21 cellular contexts compared by ENCODE assay signal in the genomic region with DNA sequence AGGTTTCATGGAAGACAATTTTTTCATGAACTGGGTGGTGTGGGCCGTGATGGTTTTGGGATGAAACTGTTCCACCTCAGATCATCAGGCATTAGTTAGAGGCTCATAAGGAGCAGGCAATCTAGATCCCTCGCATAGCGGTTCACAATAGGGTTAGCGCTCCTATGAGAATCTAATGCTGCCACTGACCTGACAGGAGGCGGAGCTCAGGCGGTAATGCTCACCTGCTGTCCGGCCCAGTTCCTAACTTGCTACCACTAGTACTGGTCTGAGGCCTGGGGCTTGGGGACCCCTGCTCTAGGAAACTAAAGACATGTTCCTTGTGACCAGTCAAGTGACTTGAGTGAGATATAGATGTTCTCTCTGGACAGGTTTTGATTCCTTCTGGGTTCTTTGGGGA. TPM values are rescaled to one million over a fixed set of nuclear protein-coding genes. Genes with fewer than 3 reads are reported as not detected.
DNase-seq lines count a peak whose midpoint lies in the region; ATAC-seq, FAIRE-seq and TF ChIP-seq lines count a peak whose summit lies in the region.
"Had no signal": no experiment of that assay in that cellular context is flagged by ENCODE, and none has a peak within 500 bp of the region (broad histone marks: within the 10 kb centered on the region; RNA-seq: fewer than 3 reads in every experiment).

No MANE protein-coding gene starts in this region.

- H4K20me1 ChIP-seq in HepG2 (ENCODE audit: insufficient read depth, low read length), result no peaks in the 10 kb centered on the region
- H4K20me1 ChIP-seq in H1 (replicated peaks in 1 of 2; ENCODE audit: control insufficient read depth in 1 of 2, insufficient read depth in 2 of 2, low read length in 2 of 2), result no peaks in the 10 kb centered on the region
- H4K20me1 ChIP-seq: BLaER1 had no signal

- WGBS in HepG2 (ENCODE audit: low lambda C conversion rate), result 89% methylated on average over 7 of the region's 7 CpGs
- WGBS in right lobe of liver (ENCODE audit: insufficient coverage, low coverage, low lambda C conversion rate, missing lambda C conversion rate), result 96% methylated on average over 4 of the region's 7 CpGs
- WGBS in H1 (ENCODE audit: extremely low coverage in 1 of 2, insufficient coverage in 1 of 2, insufficient read length in 1 of 2, insufficient replicate concordance in 2 of 2, low coverage in 1 of 2, low lambda C conversion rate in 2 of 2, missing lambda C conversion rate in 1 of 2), 2 experiments, result 89% methylated on average over 7 of the region's 7 CpGs; no CpG with 5 or more reads in 1 of the 2 experiments

- peak overlapping the region; percentile 85 for H3K27ac Mint-ChIP-seq in WTC11
- H3K27ac Mint-ChIP-seq: B cell; CD4-positive, CD25-positive, alpha-beta regulatory T cell; CD8-positive, alpha-beta T cell had no signal

- POLR2A ChIA-PET in HepG2 (lab: Yijun Ruan, JAX), result no interaction called here
- POLR2A ChIA-PET in WTC11 (lab: Charles Lee), result no interaction called here
- POLR2A ChIA-PET in H1 (lab: Charles Lee; ENCODE audit: partially characterized antibody), result no interaction called here
- POLR2A ChIA-PET in A673 (lab: Charles Lee; ENCODE audit: low non-redundant PET), result no interaction called here

- no peak overlapping the region for H3K18ac ChIP-seq in H1 (ENCODE audit: extremely low read depth, low read length)

- peaks cover 13% of the 10 kb centered on the region for H3K4me1 Mint-ChIP-seq in WTC11
- H3K4me1 Mint-ChIP-seq: B cell; CD4-positive, CD25-positive, alpha-beta regulatory T cell had no signal

- no peak for DNase-seq in HepG2 (ENCODE audit: low spot score)
- no peak for DNase-seq in right lobe of liver
- DNase-seq in WTC11 (ENCODE audit: low spot score), result no peak
- DNase-seq in H1 (ENCODE audit: low read depth in 1 of 2, low spot score in 2 of 2), result no peak
- DNase-seq in A673 (ENCODE audit: low spot score), result no peak
- DNase-seq in midbrain (lab: John Stamatoyannopoulos, UW), result no peak
- DNase-seq in SK-N-DZ (ENCODE audit: low spot score), result no peak
- DNase-seq: Caco-2; CD4-positive, CD25-positive, alpha-beta regulatory T cell; CD8-positive, alpha-beta T cell; DMS153; DND-41; GM23248 had no signal

- H3K9me3 Mint-ChIP-seq in WTC11, result no peaks in the 10 kb centered on the region
- H3K9me3 Mint-ChIP-seq: CD8-positive, alpha-beta T cell had no signal

- TF ChIP-seq POLR2A in HepG2 (IDR thresholded peaks at IDR 0.05; ENCODE audit: insufficient read depth in 1 of 2, low read depth in 2 of 2, low read length in 2 of 2) (no peak), right lobe of liver (IDR thresholded peaks at IDR 0.05) (no peak), H1 (IDR thresholded peaks at IDR 0.05; ENCODE audit: control extremely low read depth in 1 of 2, low read depth in 2 of 2, low read length in 2 of 2) (peak in 1 of 2 experiments; percentile 44; a peak in 1 of 3 replicates)

- CTCF ChIA-PET in HepG2 (lab: Yijun Ruan, JAX; ENCODE audit: low intra/inter-chr PET ratio, low total read pairs) (no interaction called here), WTC11 (lab: Charles Lee) (no interaction called here), H1 (lab: Charles Lee; ENCODE audit: partially characterized antibody) (no interaction called here), A673 (lab: Charles Lee) (no interaction called here)

- H3K14ac ChIP-seq in H1 (ENCODE audit: insufficient read length), result no peak overlapping the region

- H3K9ac ChIP-seq in HepG2 (ENCODE audit: insufficient read depth, low read depth, low read length) (no peak overlapping the region), H1 (replicated peaks in 1 of 4; ENCODE audit: extremely low read depth in 1 of 4, low read depth in 3 of 4, low read length in 3 of 4) (no peak overlapping the region)
- H3K9ac ChIP-seq: BLaER1, GM23248 had no signal

- in situ Hi-C loops in HepG2 (cut with HindIII; ENCODE audit: extremely low pct_ligation_motif_present, low pct_unique_long_range_greater_than_20kb), result no loop called here

- FAIRE-seq in HepG2 (lab: Jason Lieb, UNC) (no peak), H1 (lab: Jason Lieb, UNC) (no peak)
- FAIRE-seq: G401.6, GM19239, H54 had no signal

- no peak overlapping the region for H2BK120ac ChIP-seq in H1 (replicated peaks; ENCODE audit: low read depth, low read length)

- H3K23me2 ChIP-seq in H1 (ENCODE audit: low read depth, low read length), result no peaks in the 10 kb centered on the region; the same call in 1 of the 2 replicates

- no peak overlapping the region for H3K4me3 Mint-ChIP-seq in WTC11
- H3K4me3 Mint-ChIP-seq: B cell; CD4-positive, CD25-positive, alpha-beta regulatory T cell; CD8-positive, alpha-beta T cell had no signal

- H3K4me2 ChIP-seq in HepG2 (ENCODE audit: low read depth, low read length) (no peak overlapping the region), H1 (ENCODE audit: insufficient read depth in 1 of 2, low read depth in 2 of 2, low read length in 2 of 2) (no peak overlapping the region)
- H3K4me2 ChIP-seq: BLaER1 had no signal

- H3K27me3 Mint-ChIP-seq in WTC11 (ENCODE audit: low read depth), result no peaks in the 10 kb centered on the region
- H3K27me3 Mint-ChIP-seq: B cell; CD4-positive, CD25-positive, alpha-beta regulatory T cell had no signal

- H3K4ac ChIP-seq in H1 (replicated peaks; ENCODE audit: insufficient read length, low read depth, low read length), result no peak overlapping the region

- H3K23ac ChIP-seq in H1 (ENCODE audit: insufficient read length), result no peak overlapping the region

- no peaks in the 10 kb centered on the region for H3K9me3 ChIP-seq in HepG2 (ENCODE audit: low read length)
- H3K9me3 ChIP-seq in right lobe of liver, result no peaks in the 10 kb centered on the region
- no peaks in the 10 kb centered on the region for H3K9me3 ChIP-seq in H1 (ENCODE audit: insufficient read depth in 2 of 2, low read depth in 1 of 2, low read length in 1 of 2)
- H3K9me3 ChIP-seq in A673 (ENCODE audit: low read depth, low read length, poor library complexity, severe bottlenecking), result no peaks in the 10 kb centered on the region
- H3K9me3 ChIP-seq: BLaER1, Caco-2, HAP-1 had no signal

- H3K79me2 ChIP-seq in HepG2 (ENCODE audit: insufficient read depth, low read length) (no peaks in the 10 kb centered on the region), H1 (ENCODE audit: control insufficient read depth in 1 of 2, insufficient read depth in 2 of 2, low read length in 2 of 2) (no peaks in the 10 kb centered on the region)

- H2AFZ ChIP-seq in HepG2 (ENCODE audit: low read length) (no peak overlapping the region), H1 (ENCODE audit: low read length) (no peak overlapping the region)
- H2AFZ ChIP-seq: GM23248 had no signal

- H3K56ac ChIP-seq in H1 (replicated peaks; ENCODE audit: insufficient read length, low read depth, low read length), result no peak overlapping the region

- H3K27ac ChIP-seq in HepG2 (ENCODE audit: extremely low read length, insufficient read depth, low read length), result no peak overlapping the region
- no peak overlapping the region for H3K27ac ChIP-seq in right lobe of liver
- no peak overlapping the region for H3K27ac ChIP-seq in H1 (ENCODE audit: low read depth, low read length)
- H3K27ac ChIP-seq in A673 (ENCODE audit: low read depth, low read length, poor library complexity, severe bottlenecking), result no peak overlapping the region
- H3K27ac ChIP-seq: BLaER1, C4-2B, GM23248 had no signal

- no peak overlapping the region for H4K5ac ChIP-seq in H1 (ENCODE audit: insufficient read length, low read depth, low read length)

- H2BK20ac ChIP-seq in H1 (ENCODE audit: low read length), result no peak overlapping the region

- no peaks in the 10 kb centered on the region for H3K4me1 ChIP-seq in HepG2 (ENCODE audit: insufficient read depth, low read length)
- H3K4me1 ChIP-seq in right lobe of liver, result no peaks in the 10 kb centered on the region
- peaks cover 0 to 5% (median 2%) of the 10 kb centered on the region in 4 experiments; a peak in 2 of 7 replicates for H3K4me1 ChIP-seq in H1 (replicated peaks in 1 of 4; ENCODE audit: control insufficient read depth in 3 of 4, insufficient read depth in 4 of 4, low read length in 3 of 4)
- H3K4me1 ChIP-seq in A673 (ENCODE audit: insufficient read depth, low read length, poor library complexity, severe bottlenecking), result no peaks in the 10 kb centered on the region
- H3K4me1 ChIP-seq: BLaER1, Caco-2 had no signal

- ATAC-seq in HepG2 (peak; percentile 35), right lobe of liver (no peak), WTC11 (peak; percentile 76)
- ATAC-seq: CD8-positive, alpha-beta T cell had no signal

- H3K4me3 ChIP-seq in HepG2 (replicated peaks in 1 of 3; ENCODE audit: insufficient read depth in 1 of 3, low read depth in 2 of 3, low read length in 3 of 3) (no peak overlapping the region), right lobe of liver (no peak overlapping the region), H1 (ENCODE audit: extremely low read depth in 1 of 4, insufficient read depth in 2 of 4, low read depth in 3 of 4, low read length in 4 of 4) (no peak overlapping the region), A673 (ENCODE audit: low read depth, low read length, poor library complexity, severe bottlenecking) (no peak overlapping the region)
- H3K4me3 ChIP-seq: BLaER1, GM23248, HAP-1 had no signal

- TF ChIP-seq RAD21 in HepG2 (CRISPR knock-in tag; IDR thresholded peaks at IDR 0.05) (no peak), H1 (IDR thresholded peaks at IDR 0.05 in 1 of 2, conservative IDR thresholded peaks at IDR 0.05 in 1 of 2; ENCODE audit: low read depth in 2 of 2, low read length in 2 of 2) (no peak)

- BruUV-seq in HepG2 (replicated peaks; lab: Mats Ljungman, UMichigan), result no TSS peak
- no TSS peak for BruUV-seq in A673 (replicated peaks; lab: Mats Ljungman, UMichigan)

- H2BK12ac ChIP-seq in H1 (ENCODE audit: low read depth, low read length), result no peak overlapping the region

- H3K79me1 ChIP-seq in H1 (ENCODE audit: low read depth, low read length), result no peaks in the 10 kb centered on the region

- TF ChIP-seq EP300 in HepG2 (IDR thresholded peaks at IDR 0.05; ENCODE audit: low read depth in 2 of 2, low read length in 2 of 2), result no peak
- no peak for TF ChIP-seq EP300 in HepG2 (CRISPR knock-in tag; IDR thresholded peaks at IDR 0.05; ENCODE audit: borderline replicate concordance)
- TF ChIP-seq EP300 in H1 (IDR thresholded peaks at IDR 0.05; ENCODE audit: borderline replicate concordance in 1 of 2, low read depth in 2 of 2, low read length in 2 of 2), result no peak

- H2BK15ac ChIP-seq in H1 (ENCODE audit: low read length), result no peak overlapping the region

- H2BK5ac ChIP-seq in H1 (ENCODE audit: low read depth, low read length), result no peak overlapping the region

- H3K27me3 ChIP-seq in HepG2 (ENCODE audit: control insufficient read depth in 1 of 2, insufficient read depth in 2 of 2, low read length in 2 of 2) (no peaks in the 10 kb centered on the region), right lobe of liver (no peaks in the 10 kb centered on the region), H1 (replicated peaks in 1 of 4; ENCODE audit: control insufficient read depth in 3 of 4, extremely low read depth in 1 of 4, insufficient read depth in 3 of 4, low read length in 3 of 4) (no peaks in the 10 kb centered on the region), A673 (replicated peaks; ENCODE audit: insufficient read depth, low read depth, low read length, poor library complexity) (no peaks in the 10 kb centered on the region)

- no peak overlapping the region for H4K91ac ChIP-seq in H1 (replicated peaks; ENCODE audit: insufficient read length, low read length)

- peaks cover 1% of the 10 kb centered on the region; the same call in 1 of the 2 replicates for H3K36me3 Mint-ChIP-seq in WTC11

- no peak overlapping the region for H4K8ac ChIP-seq in H1 (ENCODE audit: extremely low read depth, insufficient read depth, low read length)

- no peak for TF ChIP-seq CTCF in HepG2 (CRISPR knock-in tag; IDR thresholded peaks at IDR 0.05)
- no peak for TF ChIP-seq CTCF in right lobe of liver (IDR thresholded peaks at IDR 0.05)
- TF ChIP-seq CTCF in WTC11 (IDR thresholded peaks at IDR 0.05), result no peak
- TF ChIP-seq CTCF in H1 (IDR thresholded peaks at IDR 0.05; ENCODE audit: control extremely low read depth in 1 of 3, insufficient read depth in 1 of 3, low read depth in 1 of 3, low read length in 3 of 3), result no peak
- TF ChIP-seq CTCF in A673 (conservative IDR thresholded peaks at IDR 0.05; ENCODE audit: low read depth, low read length), result no peak

- intact Hi-C loops in HepG2 (cut with micrococcal nuclease; ENCODE audit: unreplicated experiment), result no loop called here
- intact Hi-C loops in right lobe of liver (cut with DNase I), result no loop called here
- intact Hi-C loops in A673 (cut with micrococcal nuclease; ENCODE audit: unreplicated experiment), result no loop called here

- H3K36me3 ChIP-seq in HepG2 (replicated peaks in 1 of 2; ENCODE audit: control insufficient read depth in 1 of 2, insufficient read depth in 2 of 2, low read length in 2 of 2) (peaks cover 0 to 4% of the 10 kb centered on the region in 2 experiments; a peak in 1 of 5 replicates), right lobe of liver (no peaks in the 10 kb centered on the region), H1 (ENCODE audit: control insufficient read depth in 2 of 4, insufficient read depth in 4 of 4, low read length in 3 of 4) (peaks cover 0 to 5% (median 0%) of the 10 kb centered on the region in 4 experiments; a peak in 3 of 8 replicates), A673 (ENCODE audit: insufficient read depth, low read length, poor library complexity, severe bottlenecking) (no peaks in the 10 kb centered on the region)

- H2AK5ac ChIP-seq in H1 (ENCODE audit: low read depth, low read length), result no peak overlapping the region

RNA-seq across cellular contexts. Expression of a gene that starts 49.2 kb away (rescaled TPM):
- total RNA-seq in HepG2 (2016; rRNA removed; fragmentation: Illumina TruSeq; extraction: Trizol) (6.5 and 8.0 TPM in 2 replicates), right lobe of liver (10 to 100 TPM in 3 of 6 experiments, 1 to 10 TPM in 3; 5.3 to 29.4 (median 10.7) TPM), WTC11 (2021) (2.6 to 2.7 TPM (median 2.7 TPM) in 3 replicates), A673 (2021) (0.46 and 0.90 TPM in 2 replicates)
- 0.40 and 0.97 TPM in 2 replicates for total RNA-seq in HepG2 (2016; cell fraction: cytosol; rRNA removed; fragmentation: Illumina TruSeq; extraction: Trizol; ENCODE audit: low read depth)
- 5.2 and 7.1 TPM in 2 replicates for total RNA-seq in HepG2 (2016; cell fraction: insoluble cytoplasmic fraction; rRNA removed; fragmentation: Illumina TruSeq; extraction: Trizol)
- 2.6 TPM in 2 replicates for total RNA-seq in HepG2 (2016; cell fraction: membrane; rRNA removed; fragmentation: Illumina TruSeq; extraction: Trizol)
- total RNA-seq in HepG2 (2016; cell fraction: nucleus; rRNA removed; fragmentation: Illumina TruSeq; extraction: Trizol), result 6.6 and 6.8 TPM in 2 replicates
- polyA plus RNA-seq in HepG2 (2011; rRNA removed) (9.0 and 11.3 TPM in 2 replicates), H1 (2011; rRNA removed) (2.9 and 3.7 TPM in 2 replicates)
- 4.6 and 5.3 TPM in 2 replicates for polyA plus RNA-seq in HepG2 (2011; cell fraction: cytosol; rRNA removed)
- 50.2 and 58.5 TPM in 2 replicates for polyA plus RNA-seq in HepG2 (2011; cell fraction: nucleus; rRNA removed)
- 7.4 and 10.0 TPM in 2 replicates for polyA plus RNA-seq in HepG2 (2012)
- polyA plus RNA-seq in HepG2 (2016; cell fraction: cytosol; fragmentation: Illumina TruSeq; extraction: Trizol; ENCODE audit: low read depth), result 0.54 and 0.68 TPM in 2 replicates
- 6.9 and 8.9 TPM in 2 replicates for polyA plus RNA-seq in HepG2 (2016; cell fraction: insoluble cytoplasmic fraction; fragmentation: Illumina TruSeq; extraction: Trizol; ENCODE audit: low read depth)
- polyA plus RNA-seq in HepG2 (2016; cell fraction: membrane; fragmentation: Illumina TruSeq; extraction: Trizol; ENCODE audit: low read depth), result 1.8 and 2.0 TPM in 2 replicates
- polyA plus RNA-seq in HepG2 (2016; cell fraction: nucleus; fragmentation: Illumina TruSeq; extraction: Trizol; ENCODE audit: insufficient read depth, low read depth), result 29.7 and 30.8 TPM in 2 replicates
- 18.1 TPM in 1 of 2 replicates, not detected in the other for polyA minus RNA-seq in HepG2 (2011; rRNA and poly(A)+ RNA removed; ENCODE audit: low replicate concordance)
- polyA minus RNA-seq in HepG2 (2011; cell fraction: cytosol; rRNA and poly(A)+ RNA removed), result 4.5 and 5.7 TPM in 2 replicates
- polyA minus RNA-seq in HepG2 (2011; cell fraction: nucleus; rRNA and poly(A)+ RNA removed), result 7.3 and 8.8 TPM in 2 replicates
- total RNA-seq in H1 (2021; fragmentation: NEBNext Ultra II Directional; extraction: Animal tissue kit (Norgen Biotek cat#: 25700)), result 1.2 and 1.3 TPM in 2 replicates
- 1.8 TPM for polyA plus RNA-seq in H1 (2011; cell fraction: cytosol; rRNA removed)
- polyA plus RNA-seq in H1 (2011; cell fraction: nucleus; rRNA removed), result 6.2 TPM
- polyA plus RNA-seq in H1 (2012, experiment 1 of 2), result 1.3 to 2.9 TPM (median 2.4 TPM) in 4 replicates
- polyA plus RNA-seq in H1 (2012, experiment 2 of 2), result 0.71 TPM
- 0.65 TPM for polyA plus RNA-seq in H1 (2013, experiment 1 of 2)
- polyA plus RNA-seq in H1 (2013, experiment 2 of 2), result 0.46 TPM
- polyA minus RNA-seq in H1 (2011; rRNA and poly(A)+ RNA removed), result 1.0 and 1.8 TPM in 2 replicates
- polyA minus RNA-seq in H1 (2011; cell fraction: cytosol; rRNA and poly(A)+ RNA removed), result 0.81 TPM
- 2.7 TPM for polyA minus RNA-seq in H1 (2011; cell fraction: nucleus; rRNA and poly(A)+ RNA removed)
- not detected in 2 replicates for polyA plus RNA-seq in SK-N-DZ (2014; cell fraction: cytosol; rRNA removed)
- polyA plus RNA-seq in SK-N-DZ (2014; cell fraction: nucleus; rRNA removed), result not detected in 2 replicates
- total RNA-seq: A172; CD4-positive, CD25-positive, alpha-beta regulatory T cell; GM23248 had no signal
- polyA plus RNA-seq: GM23248 had no signal

Comparison
In these comparisons a context has a peak if more than half of its experiments do, and no peak if none do; other contexts are left out.
1. ATAC-seq: peak in HepG2 (single experiment) and WTC11 (single experiment); none in right lobe of liver (0 of 4).